ENCODE assay signal across 8 cellular contexts in genomic region chr21:46228345-46229051, GRCh38.
DNase-seq lines count a peak whose midpoint lies in the region; ATAC-seq and FAIRE-seq lines count a peak whose summit lies in the region.

LSS (minus strand) TSS chr21:46228774; CDS start chr21:46228745, 29 bp downstream.

- H3K4me3 ChIP-seq in effector memory CD4-positive, alpha-beta T cell (ENCODE audit: insufficient read depth, low read depth, low read length, poor library complexity, severe bottlenecking): peak within 1 kb of the TSS; percentile 87

- ATAC-seq in GM21367 (IDR thresholded peaks at IDR 0.05; ENCODE audit: unreplicated experiment): peak; percentile 65

- H3K27ac ChIP-seq in effector memory CD4-positive, alpha-beta T cell (ENCODE audit: insufficient read depth, low read length, poor library complexity, severe bottlenecking): peak within 1 kb of the TSS; percentile 66

- H3K27me3 ChIP-seq in effector memory CD4-positive, alpha-beta T cell (replicated peaks; ENCODE audit: control insufficient read depth, insufficient read depth, low read length, poor library complexity, severe bottlenecking): no peaks in the 10 kb centered on the region

- DNase-seq in CMK (ENCODE audit: low read depth) (peak; percentile 100), HTR-8/SVneo (ENCODE audit: insufficient read length, low spot score) (peak; percentile 99), NOMO-1 treated with DMSO at 0.1 percent for 48 hours (lab: John Stamatoyannopoulos, UW; ENCODE audit: unreplicated experiment) (peak; percentile 95), medulla oblongata (ENCODE audit: extremely low spot score) (peak; percentile 98)
- DNase-seq in activated CD8-positive, alpha-beta memory T cell treated with anti-CD3 and anti-CD28 coated beads for 4 hours (ENCODE audit: low read depth in 2 of 2): peak; percentile 96 to 99
- DNase-seq in effector memory CD4-positive, alpha-beta T cell: peak; percentile 96 to 98 (median 98)
- DNase-seq in stimulated activated CD4-positive, alpha-beta T cell treated with anti-CD3 and anti-CD28 coated beads, TNF-alpha, amount 100 ng/mL, for 48 hours (ENCODE audit: low read depth in 3 of 3): peak; percentile 91 to 95 (median 92)

- no peak for FAIRE-seq in HTR-8/SVneo (lab: Jason Lieb, UNC)

- no peaks in the 10 kb centered on the region for H3K9me3 ChIP-seq in effector memory CD4-positive, alpha-beta T cell (ENCODE audit: control insufficient read depth, low read length)

- no peaks in the 10 kb centered on the region for H3K36me3 ChIP-seq in effector memory CD4-positive, alpha-beta T cell (ENCODE audit: control insufficient read depth, insufficient read depth, low read length)

- peaks cover 19% of the 10 kb centered on the region for H3K4me1 ChIP-seq in effector memory CD4-positive, alpha-beta T cell (ENCODE audit: control insufficient read depth, insufficient read depth, low read length, poor library complexity, severe bottlenecking)

Comparison
In these comparisons a context has a peak if more than half of its experiments do, and no peak if none do; other contexts are left out.
1. Peak in every context shown above with its lines: DNase-seq, ATAC-seq, H3K4me3 ChIP-seq and H3K27ac ChIP-seq.